ENCODE assay signal across 9 cellular contexts in genomic region chr12:102010265-102010994, GRCh38. TPM values are rescaled to one million over a fixed set of nuclear protein-coding genes. Genes with fewer than 3 reads are reported as not detected.
DNase-seq lines count a peak whose midpoint lies in the region; ATAC-seq, FAIRE-seq and TF ChIP-seq lines count a peak whose summit lies in the region.
"Had no signal": no experiment of that assay in that cellular context is flagged by ENCODE, and none has a peak within 500 bp of the region (broad histone marks: within the 10 kb centered on the region; RNA-seq: fewer than 3 reads in every experiment).

No MANE protein-coding gene starts in this region.

- peak overlapping the region in 1 of 7 donors; percentile 53 for H3K27ac Mint-ChIP-seq in CD4-positive, alpha-beta memory T cell
- H3K27ac Mint-ChIP-seq in activated naive CD4-positive, alpha-beta T cell treated with anti-CD3 and anti-CD28 coated beads for 36 hours, result no peak overlapping the region
- H3K27ac Mint-ChIP-seq: activated CD4-positive, alpha-beta memory T cell treated with anti-CD3 and anti-CD28 coated beads, Interleukin-2, amount 10 ng/mL, durations not matched to agents 7 days and 5 days had no signal

- no peak for FAIRE-seq in small intestine (lab: Jason Lieb, UNC)

- DNase-seq in CD1c-positive myeloid dendritic cell (ENCODE audit: extremely low spot score), result peak; percentile 42
- DNase-seq in GM19240 (ENCODE audit: insufficient read length, low spot score), result peak; percentile 26
- no peak for DNase-seq in RWPE2 (ENCODE audit: low spot score)
- no peak for DNase-seq in CD4-positive, alpha-beta memory T cell
- no peak for DNase-seq in small intestine
- DNase-seq in NCI-H526 treated with DMSO at 0.1 percent for 48 hours (lab: John Stamatoyannopoulos, UW), result no peak
- no peak for DNase-seq in activated naive CD4-positive, alpha-beta T cell treated with anti-CD3 and anti-CD28 coated beads for 36 hours
- DNase-seq: activated CD4-positive, alpha-beta memory T cell treated with anti-CD3 and anti-CD28 coated beads, Interleukin-2, amount 10 ng/mL, durations not matched to agents 7 days and 5 days had no signal

- TF ChIP-seq CTCF in RWPE2 (IDR thresholded peaks at IDR 0.05; ENCODE audit: poor library complexity, severe bottlenecking), result no peak

- H3K4me3 ChIP-seq in RWPE2 (ENCODE audit: severe bottlenecking), result no peak overlapping the region
- no peak overlapping the region for H3K4me3 ChIP-seq in CD4-positive, alpha-beta memory T cell (ENCODE audit: low read length in 2 of 2)
- no peak overlapping the region for H3K4me3 ChIP-seq in small intestine (ENCODE audit: low read depth in 1 of 2, low read length in 2 of 2)

- H3K27me3 Mint-ChIP-seq in CD4-positive, alpha-beta memory T cell, result no peaks in the 10 kb centered on the region
- H3K27me3 Mint-ChIP-seq in activated naive CD4-positive, alpha-beta T cell treated with anti-CD3 and anti-CD28 coated beads for 36 hours (ENCODE audit: low read depth), result no peaks in the 10 kb centered on the region
- H3K27me3 Mint-ChIP-seq: activated CD4-positive, alpha-beta memory T cell treated with anti-CD3 and anti-CD28 coated beads, Interleukin-2, amount 10 ng/mL, durations not matched to agents 7 days and 5 days had no signal

- CTCF ChIA-PET in CD4-positive, alpha-beta memory T cell (lab: Charles Lee; ENCODE audit: partially characterized antibody), result no interaction called here
- CTCF ChIA-PET in activated naive CD4-positive, alpha-beta T cell treated with anti-CD3 and anti-CD28 coated beads for 36 hours (lab: Charles Lee), result no interaction called here

- no peaks in the 10 kb centered on the region for H3K4me1 Mint-ChIP-seq in CD4-positive, alpha-beta memory T cell
- H3K4me1 Mint-ChIP-seq in activated naive CD4-positive, alpha-beta T cell treated with anti-CD3 and anti-CD28 coated beads for 36 hours (ENCODE audit: low read depth), result no peaks in the 10 kb centered on the region
- H3K4me1 Mint-ChIP-seq: activated CD4-positive, alpha-beta memory T cell treated with anti-CD3 and anti-CD28 coated beads, Interleukin-2, amount 10 ng/mL, durations not matched to agents 7 days and 5 days had no signal

- 79 to 90% (median 88%) methylated on average over 8 of the region's 8 CpGs for WGBS in small intestine, 3 donors

- no peaks in the 10 kb centered on the region for H3K27me3 ChIP-seq in RWPE2 (ENCODE audit: insufficient read depth, poor library complexity, severe bottlenecking)
- H3K27me3 ChIP-seq in CD4-positive, alpha-beta memory T cell (ENCODE audit: insufficient read depth, low read length), result no peaks in the 10 kb centered on the region
- no peaks in the 10 kb centered on the region for H3K27me3 ChIP-seq in small intestine (ENCODE audit: control insufficient read depth in 2 of 2, insufficient read depth in 2 of 2, low read length in 2 of 2)

- intact Hi-C loops in CD4-positive, alpha-beta memory T cell (cut with micrococcal nuclease), result no loop called here
- intact Hi-C loops in activated naive CD4-positive, alpha-beta T cell treated with anti-CD3 and anti-CD28 coated beads for 36 hours (cut with micrococcal nuclease), result no loop called here

- H3K4me1 ChIP-seq in RWPE2 (ENCODE audit: insufficient read depth, poor library complexity, severe bottlenecking) (no peaks in the 10 kb centered on the region), small intestine (ENCODE audit: control insufficient read depth in 2 of 2, insufficient read depth in 1 of 2, low read depth in 1 of 2, low read length in 1 of 2) (no peaks in the 10 kb centered on the region)
- no peaks in the 10 kb centered on the region for H3K4me1 ChIP-seq in CD4-positive, alpha-beta memory T cell (ENCODE audit: insufficient read depth, low read length)

- no peaks in the 10 kb centered on the region for H3K9me3 Mint-ChIP-seq in CD4-positive, alpha-beta memory T cell
- no peaks in the 10 kb centered on the region for H3K9me3 Mint-ChIP-seq in activated naive CD4-positive, alpha-beta T cell treated with anti-CD3 and anti-CD28 coated beads for 36 hours
- H3K9me3 Mint-ChIP-seq: activated CD4-positive, alpha-beta memory T cell treated with anti-CD3 and anti-CD28 coated beads, Interleukin-2, amount 10 ng/mL, durations not matched to agents 7 days and 5 days had no signal

- POLR2A ChIA-PET in CD4-positive, alpha-beta memory T cell (lab: Charles Lee; ENCODE audit: partially characterized antibody), result no interaction called here

- ATAC-seq in HG03045 (IDR thresholded peaks at IDR 0.05; ENCODE audit: unreplicated experiment) (peak; percentile 87), RWPE2 (ENCODE audit: low read depth) (0 out of 3 replicates have a peak, but pooled peaks have one; percentile 45)

- no peak overlapping the region for H3K4me3 Mint-ChIP-seq in CD4-positive, alpha-beta memory T cell
- H3K4me3 Mint-ChIP-seq in activated naive CD4-positive, alpha-beta T cell treated with anti-CD3 and anti-CD28 coated beads for 36 hours, result no peak overlapping the region
- H3K4me3 Mint-ChIP-seq: activated CD4-positive, alpha-beta memory T cell treated with anti-CD3 and anti-CD28 coated beads, Interleukin-2, amount 10 ng/mL, durations not matched to agents 7 days and 5 days had no signal

- H3K27ac ChIP-seq in RWPE2 (ENCODE audit: poor library complexity, severe bottlenecking) (no peak overlapping the region), small intestine (ENCODE audit: low read depth in 1 of 2, low read length in 1 of 2) (no peak overlapping the region)
- no peak overlapping the region for H3K27ac ChIP-seq in CD4-positive, alpha-beta memory T cell (ENCODE audit: low read depth, low read length)

- H3K36me3 ChIP-seq in RWPE2 (ENCODE audit: low read depth) (no peaks in the 10 kb centered on the region), small intestine (ENCODE audit: control insufficient read depth in 2 of 2, insufficient read depth in 2 of 2, low read length in 2 of 2) (no peaks in the 10 kb centered on the region)
- no peaks in the 10 kb centered on the region for H3K36me3 ChIP-seq in CD4-positive, alpha-beta memory T cell (ENCODE audit: insufficient read depth, low read length)

- H3K36me3 Mint-ChIP-seq in CD4-positive, alpha-beta memory T cell, result peaks cover 33 to 43% of the 10 kb centered on the region in 2 donors
- peaks cover 4% of the 10 kb centered on the region for H3K36me3 Mint-ChIP-seq in activated naive CD4-positive, alpha-beta T cell treated with anti-CD3 and anti-CD28 coated beads for 36 hours (ENCODE audit: low read depth)

- H3K9me3 ChIP-seq in RWPE2 (ENCODE audit: severe bottlenecking) (peaks cover 3% of the 10 kb centered on the region), small intestine (ENCODE audit: control insufficient read depth, low read depth) (no peaks in the 10 kb centered on the region)
- H3K9me3 ChIP-seq in CD4-positive, alpha-beta memory T cell (ENCODE audit: control insufficient read depth in 1 of 2, low read length in 2 of 2), result no peaks in the 10 kb centered on the region

RNA-seq across cellular contexts. Expression of gene WASHC3, which starts 51.4 kb away (rescaled TPM):
- total RNA-seq in CD4-positive, alpha-beta memory T cell, result 10 to 100 TPM; 44.6 to 46.5 TPM
- polyA plus RNA-seq in CD4-positive, alpha-beta memory T cell, result 100 to 1,000 TPM in 1 of 2 donors, 10 to 100 TPM in 1; 94.1 to 107 TPM
- 10 to 100 TPM; 25.7 to 40.2 (median 26.4) TPM for polyA plus RNA-seq in small intestine
- total RNA-seq in activated naive CD4-positive, alpha-beta T cell treated with anti-CD3 and anti-CD28 coated beads for 36 hours, result 10 to 100 TPM; 22.1 to 25.6 TPM

Comparison
In these comparisons a context has a peak if more than half of its experiments do, and no peak if none do; other contexts are left out.
1. DNase-seq: peak in CD1c-positive myeloid dendritic cell (single experiment) and GM19240 (single experiment); none in RWPE2 (single experiment), CD4-positive, alpha-beta memory T cell (0 of 5), small intestine (single experiment), NCI-H526 treated with DMSO at 0.1 percent for 48 hours (single experiment) and activated naive CD4-positive, alpha-beta T cell treated with anti-CD3 and anti-CD28 coated beads for 36 hours (single experiment).